Comparison of ENCODE assay signal across 6 cellular contexts in the genomic region with DNA sequence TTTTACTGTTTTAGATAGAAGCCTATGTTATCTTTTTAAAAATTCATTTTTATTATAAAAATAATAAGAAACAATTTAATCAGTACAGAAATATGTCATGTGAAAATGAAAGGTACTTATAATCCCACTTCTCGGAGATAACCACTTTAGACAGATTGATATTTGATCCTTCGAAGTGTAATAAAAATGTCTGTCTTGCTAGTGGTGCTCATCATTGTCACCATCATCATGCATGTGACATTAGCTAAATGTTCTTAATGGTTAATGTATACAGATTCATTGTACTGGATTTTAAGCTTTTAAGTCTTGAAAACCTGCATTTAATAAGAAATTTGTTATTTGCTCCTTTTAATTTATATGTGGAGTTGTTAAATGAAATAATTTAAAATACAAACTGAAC.
"Had no signal": no experiment of that assay in that cellular context is flagged by ENCODE, and none has a peak within 500 bp of the region (broad histone marks: within the 10 kb centered on the region; RNA-seq: fewer than 3 reads in every experiment).

No MANE protein-coding gene starts in this region.

- DNase-seq: H9, HCEC 1CT, HFFc6, IMR-90 had no signal

- H3K4me3 ChIP-seq: GM23338, K562 had no signal

- ATAC-seq: GM23338, K562 had no signal
